Comparison of ENCODE assay signal across 12 cellular contexts in the genomic region with DNA sequence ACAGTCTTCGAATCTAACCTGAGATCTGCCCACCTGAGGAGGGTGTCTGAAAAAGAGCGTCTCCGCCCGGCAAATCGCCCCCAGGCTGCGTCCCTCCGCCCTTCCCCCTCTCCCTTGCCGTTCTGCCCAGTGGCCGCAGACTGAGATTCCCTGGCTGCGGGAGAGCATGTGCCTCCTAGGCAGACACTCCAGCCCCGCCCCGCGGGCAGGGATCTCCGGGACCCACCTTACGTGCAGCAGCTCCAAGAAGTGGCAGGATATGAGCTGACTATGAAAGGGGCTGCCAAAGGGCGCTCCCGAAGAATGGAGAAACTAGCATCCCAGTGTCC. TPM values are rescaled to one million over a fixed set of nuclear protein-coding genes. Genes with fewer than 3 reads are reported as not detected.
DNase-seq lines count a peak whose midpoint lies in the region; ATAC-seq, FAIRE-seq and TF ChIP-seq lines count a peak whose summit lies in the region.
"Had no signal": no experiment of that assay in that cellular context is flagged by ENCODE, and none has a peak within 500 bp of the region (broad histone marks: within the 10 kb centered on the region; RNA-seq: fewer than 3 reads in every experiment).

No MANE protein-coding gene starts in this region.

- 0 out of 2 replicates have a peak, but pooled peaks cover 2% of the 10 kb centered on the region for H3K4me1 ChIP-seq in iPS DF 6.9 (ENCODE audit: control insufficient read depth, insufficient read depth, low read length)
- H3K4me1 ChIP-seq in spleen, result peaks cover 8 to 52% (median 27%) of the 10 kb centered on the region in 6 donors
- no peaks in the 10 kb centered on the region for H3K4me1 ChIP-seq in naive thymus-derived CD4-positive, alpha-beta T cell (ENCODE audit: control insufficient read depth in 2 of 2, insufficient read depth in 2 of 2, low read length in 2 of 2)

- no peaks in the 10 kb centered on the region for H3K36me3 ChIP-seq in iPS DF 6.9 (ENCODE audit: control insufficient read depth, insufficient read depth, low read length)
- no peaks in the 10 kb centered on the region for H3K36me3 ChIP-seq in spleen
- H3K36me3 ChIP-seq in naive thymus-derived CD4-positive, alpha-beta T cell (ENCODE audit: control insufficient read depth in 2 of 3, insufficient read depth in 3 of 3, low read length in 3 of 3), result no peaks in the 10 kb centered on the region

- no CpG with 5 or more reads among the region's 17 CpGs for WGBS in iPS DF 6.9 (ENCODE audit: insufficient coverage, insufficient read length)
- 5 to 23% (median 12%) methylated on average over 16 to 17 of the region's 17 CpGs for WGBS in spleen, 5 donors

- H3K4me1 Mint-ChIP-seq in naive thymus-derived CD4-positive, alpha-beta T cell, result peaks cover 0 to 34% (median 20%) of the 10 kb centered on the region in 7 donors

- H3K9me3 Mint-ChIP-seq in naive thymus-derived CD4-positive, alpha-beta T cell, result peaks cover 0 to 8% (median 0%) of the 10 kb centered on the region in 11 donors
- H3K9me3 Mint-ChIP-seq: stimulated activated naive CD8-positive, alpha-beta T cell treated with anti-CD3 and anti-CD28 coated beads, Interleukin-15, Interleukin-2, amounts not matched to agents 100 ng/mL and 50 ng/mL, for 24 hours had no signal

- peak overlapping the region; percentile 42; the same call in 1 of the 2 replicates for H3K4me3 ChIP-seq in iPS DF 6.9 (ENCODE audit: low read length)
- peak overlapping the region; percentile 3 for H3K4me3 ChIP-seq in retinal pigment epithelial cell (ENCODE audit: low read length)
- peak overlapping the region in 1 of 8 donors; percentile 81 for H3K4me3 ChIP-seq in spleen
- no peak overlapping the region for H3K4me3 ChIP-seq in naive thymus-derived CD4-positive, alpha-beta T cell (ENCODE audit: low read length)

- H3K4me3 Mint-ChIP-seq in naive thymus-derived CD4-positive, alpha-beta T cell, result peak overlapping the region in 5 of 10 donors; percentile 7 to 64 (median 45)
- H3K4me3 Mint-ChIP-seq: activated naive CD8-positive, alpha-beta T cell; stimulated activated naive CD8-positive, alpha-beta T cell treated with anti-CD3 and anti-CD28 coated beads, Interleukin-15, Interleukin-2, amounts not matched to agents 100 ng/mL and 50 ng/mL, for 24 hours had no signal

- no peaks in the 10 kb centered on the region for H3K9me3 ChIP-seq in iPS DF 6.9 (ENCODE audit: control insufficient read depth, insufficient read depth, low read length)
- no peaks in the 10 kb centered on the region for H3K9me3 ChIP-seq in spleen
- no peaks in the 10 kb centered on the region for H3K9me3 ChIP-seq in naive thymus-derived CD4-positive, alpha-beta T cell (ENCODE audit: control insufficient read depth in 2 of 3, low read length in 3 of 3)

- no peak for ATAC-seq in naive thymus-derived CD4-positive, alpha-beta T cell

- TF ChIP-seq POLR2A in spleen (IDR thresholded peaks at IDR 0.05), result no peak

- DNase-seq in HEK293T (ENCODE audit: extremely low spot score) (no peak), SW480 (ENCODE audit: low spot score) (peak; percentile 74), iPS DF 6.9 (ENCODE audit: low read depth, low spot score) (no peak), retinal pigment epithelial cell (ENCODE audit: low read depth) (no peak), spleen (no peak), GM19239 (ENCODE audit: insufficient read length, low spot score) (no peak)
- no peak for DNase-seq in naive thymus-derived CD4-positive, alpha-beta T cell
- DNase-seq: activated CD4-positive, alpha-beta T cell treated with anti-CD3 and anti-CD28 coated beads, Interleukin-2, amount 50 U/mL, for 4 hours; HCEC 1CT had no signal

- FAIRE-seq in GM19239 (lab: Jason Lieb, UNC), result no peak
- FAIRE-seq: RCC 7860 had no signal

- intact Hi-C loops in spleen (cut with DNase I; ENCODE audit: low total_unique reads), result loop anchor here (5.0 to 10.0 kb wide), 3 partner anchors 235 to 553 kb away; no protein-coding TSS in a partner anchor
- intact Hi-C loops in naive thymus-derived CD4-positive, alpha-beta T cell (cut with micrococcal nuclease), result loop anchor here in 1 of 2 donors (5.0 kb wide), 1 partner anchor 813 kb away; no protein-coding TSS in a partner anchor

- H3K27me3 Mint-ChIP-seq in naive thymus-derived CD4-positive, alpha-beta T cell, result peaks cover 44 to 68% (median 63%) of the 10 kb centered on the region in 5 donors

- CTCF ChIA-PET in HEK293T (lab: Yijun Ruan, JAX), result interaction anchor here (0.6 to 1.3 kb wide), 2 partner anchors 10 to 17 kb away, joined by 3 to 6 read pairs; no protein-coding TSS in a partner anchor
- CTCF ChIA-PET in naive thymus-derived CD4-positive, alpha-beta T cell (lab: Charles Lee), result no interaction called here

- H3K36me3 Mint-ChIP-seq in naive thymus-derived CD4-positive, alpha-beta T cell, result peaks cover 0 to 5% (median 0%) of the 10 kb centered on the region in 5 donors
- H3K36me3 Mint-ChIP-seq: activated naive CD8-positive, alpha-beta T cell had no signal

- POLR2A ChIA-PET in HEK293T (lab: Yijun Ruan, JAX), result interaction anchor here (0.6 to 0.7 kb wide), 2 partner anchors 144 to 185 kb away, joined by 3 read pairs; no protein-coding TSS in a partner anchor
- POLR2A ChIA-PET in naive thymus-derived CD4-positive, alpha-beta T cell (lab: Charles Lee), result no interaction called here

- TF ChIP-seq CTCF in retinal pigment epithelial cell (conservative IDR thresholded peaks at IDR 0.05; ENCODE audit: low read depth, low read length), result no peak
- no peak for TF ChIP-seq CTCF in spleen (IDR thresholded peaks at IDR 0.05 in 8 of 11, conservative IDR thresholded peaks at IDR 0.05 in 3 of 11)

- H3K27me3 ChIP-seq in iPS DF 6.9 (ENCODE audit: control insufficient read depth, insufficient read depth, low read length) (peaks cover 18% of the 10 kb centered on the region), spleen (replicated peaks in 1 of 7) (peaks cover 0 to 78% (median 37%) of the 10 kb centered on the region in 7 donors)
- H3K27me3 ChIP-seq in naive thymus-derived CD4-positive, alpha-beta T cell (ENCODE audit: control insufficient read depth in 2 of 2, insufficient read depth in 2 of 2, low read length in 2 of 2), result no peaks in the 10 kb centered on the region

- peak overlapping the region in 1 of 9 donors; percentile 5 for H3K27ac Mint-ChIP-seq in naive thymus-derived CD4-positive, alpha-beta T cell
- H3K27ac Mint-ChIP-seq: activated naive CD8-positive, alpha-beta T cell; stimulated activated naive CD8-positive, alpha-beta T cell treated with anti-CD3 and anti-CD28 coated beads, Interleukin-15, Interleukin-2, amounts not matched to agents 100 ng/mL and 50 ng/mL, for 24 hours had no signal

- no peak overlapping the region for H3K27ac ChIP-seq in iPS DF 6.9 (ENCODE audit: low read length)
- H3K27ac ChIP-seq in spleen, result no peak overlapping the region
- H3K27ac ChIP-seq in naive thymus-derived CD4-positive, alpha-beta T cell (ENCODE audit: low read depth, low read length), result no peak overlapping the region

TF ChIP-seq in HEK293T, 16 proteins besides CTCF, POLR2A, EP300 and RAD21:
- TF ChIP-seq ARNT (IDR thresholded peaks at IDR 0.05) (no peak), TARDBP (IDR thresholded peaks at IDR 0.05) (no peak), FOXM1 (IDR thresholded peaks at IDR 0.05; ENCODE audit: borderline replicate concordance) (no peak), SUZ12 (IDR thresholded peaks at IDR 0.05) (no peak), L3MBTL2 (conservative IDR thresholded peaks at IDR 0.05) (0 out of 2 replicates have a peak, but pooled peaks have one; percentile 2)
TF ChIP-seq in HEK293T: peak in this region for 1.

RNA-seq across cellular contexts. Expression of a gene that starts 2.7 kb away (rescaled TPM):
- total RNA-seq in spleen, result 10 to 100 TPM in 5 of 7 donors, 1 to 10 TPM in 2; 9.8 to 26.7 (median 15.6) TPM
- 1 to 10 TPM; 1.1 to 1.7 (median 1.5) TPM for polyA plus RNA-seq in spleen
- total RNA-seq in naive thymus-derived CD4-positive, alpha-beta T cell, result under 1 TPM in 1 of 5 experiments, not detected in 4; 0.36 TPM
- polyA plus RNA-seq in naive thymus-derived CD4-positive, alpha-beta T cell, result not detected

Comparison
In these comparisons a context has a peak if more than half of its experiments do, and no peak if none do; other contexts are left out.
1. RNA of a gene that starts 2.7 kb away (total RNA-seq): 9.8 to 26.7 TPM in spleen; 0.36 TPM in naive thymus-derived CD4-positive, alpha-beta T cell; every median in the first group is over 4 times any median in the second.